15 cellular contexts compared by ENCODE assay signal in the genomic region with DNA sequence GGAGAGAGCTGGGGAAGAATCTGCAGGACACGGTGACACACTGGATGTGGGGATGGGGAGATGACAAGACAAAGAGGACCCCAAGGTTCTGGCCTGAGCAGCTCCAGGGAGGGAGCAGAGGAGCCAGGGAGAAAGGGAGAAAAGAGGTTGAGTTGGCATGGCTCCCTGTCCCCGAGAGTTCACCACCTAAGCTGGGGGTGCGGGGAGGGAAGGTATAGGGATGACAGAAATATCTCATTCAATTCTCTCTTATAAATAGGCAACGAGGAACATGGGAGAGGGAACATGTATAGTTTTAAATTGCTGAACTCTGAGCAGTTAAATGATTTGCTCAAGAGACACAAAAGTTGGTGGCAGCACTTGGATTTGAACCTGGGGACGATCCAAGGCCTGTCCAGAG.
A peak's percentile ranks its signal among the peaks of the same experiment; 100 is the strongest.
DNase-seq lines count a peak whose midpoint lies in the region; ATAC-seq and TF ChIP-seq lines count a peak whose summit lies in the region.
"Had no signal": no experiment of that assay in that cellular context is flagged by ENCODE, and none has a peak within 500 bp of the region (broad histone marks: within the 10 kb centered on the region; RNA-seq: fewer than 3 reads in every experiment).

No MANE protein-coding gene starts in this region.

- peaks cover 29% of the 10 kb centered on the region for H3K4me1 ChIP-seq in BLaER1
- no peaks in the 10 kb centered on the region for H3K4me1 ChIP-seq in lower lobe of right lung

- DNase-seq in head of caudate nucleus, result peak in 22 of 42 donors; percentile 20 to 69 (median 38)
- no peak for DNase-seq in neural crest cell (ENCODE audit: low read depth, low spot score)
- no peak for DNase-seq in 8988T
- no peak for DNase-seq in SK-N-DZ (ENCODE audit: low spot score)
- DNase-seq in lower lobe of right lung, result no peak
- DNase-seq: ACHN; CD4-positive, alpha-beta memory T cell; GF-D8; HCEC 1CT; HFFc6 had no signal

- H3K36me3 ChIP-seq in BLaER1 (no peaks in the 10 kb centered on the region), lower lobe of right lung (no peaks in the 10 kb centered on the region)

- H3K4me3 Mint-ChIP-seq in brain (peak overlapping the region in 3 of 5 experiments; percentile 25 to 60 (median 41)), neural crest cell (no peak overlapping the region)
- H3K4me3 Mint-ChIP-seq: CD4-positive, alpha-beta memory T cell; HFFc6 had no signal

- no peaks in the 10 kb centered on the region for H3K9me3 ChIP-seq in BLaER1
- H3K9me3 ChIP-seq in lower lobe of right lung, result no peaks in the 10 kb centered on the region

- peak overlapping the region; percentile 32 for H3K4me2 ChIP-seq in BLaER1

- peaks cover 0 to 6% (median 3%) of the 10 kb centered on the region in 5 experiments for H3K9me3 Mint-ChIP-seq in brain
- no peaks in the 10 kb centered on the region for H3K9me3 Mint-ChIP-seq in neural crest cell

- TF ChIP-seq CTCF in brain (conservative IDR thresholded peaks at IDR 0.05), result no peak
- TF ChIP-seq CTCF in neural crest cell (conservative IDR thresholded peaks at IDR 0.05), result no peak
- TF ChIP-seq CTCF in lower lobe of right lung (IDR thresholded peaks at IDR 0.05), result no peak

- H3K36me3 Mint-ChIP-seq in brain, result peaks cover 4% of the 10 kb centered on the region
- H3K36me3 Mint-ChIP-seq in neural crest cell (ENCODE audit: low read depth), result no peaks in the 10 kb centered on the region
- H3K36me3 Mint-ChIP-seq: CD4-positive, alpha-beta memory T cell had no signal

- H3K4me3 ChIP-seq in BLaER1 (no peak overlapping the region), lower lobe of right lung (no peak overlapping the region)

- H3K27me3 Mint-ChIP-seq in brain (peaks cover 12% of the 10 kb centered on the region), neural crest cell (ENCODE audit: low read depth) (peaks cover 6% of the 10 kb centered on the region)

- H4K20me1 ChIP-seq in BLaER1, result no peaks in the 10 kb centered on the region

- intact Hi-C loops in head of caudate nucleus (cut with DNase I), result no loop called here
- intact Hi-C loops in lower lobe of right lung (cut with DNase I), result no loop called here

- ATAC-seq in SK-N-SH treated with all-trans-retinoic acid at 6 μM for 48 hours, result no peak
- ATAC-seq in lower lobe of right lung, result no peak
- ATAC-seq: HepG2 had no signal

- no peak overlapping the region for H3K9ac ChIP-seq in BLaER1

- no peaks in the 10 kb centered on the region for H3K27me3 ChIP-seq in BLaER1
- no peaks in the 10 kb centered on the region for H3K27me3 ChIP-seq in lower lobe of right lung (ENCODE audit: low read depth)

- H3K4me1 Mint-ChIP-seq in brain (peaks cover 76% of the 10 kb centered on the region), neural crest cell (peaks cover 41% of the 10 kb centered on the region)

- H3K27ac ChIP-seq in BLaER1 (no peak overlapping the region), lower lobe of right lung (no peak overlapping the region)
- H3K27ac ChIP-seq: C4-2B had no signal

- H3K27ac Mint-ChIP-seq in brain, result peak overlapping the region; percentile 51 to 98 (median 92)
- peak overlapping the region; percentile 89 for H3K27ac Mint-ChIP-seq in neural crest cell (ENCODE audit: unreplicated experiment)
- H3K27ac Mint-ChIP-seq: HFFc6 had no signal

TF ChIP-seq in SK-N-SH treated with all-trans-retinoic acid at 6 μM for 48 hours, 23 proteins besides CTCF, POLR2A, EP300 and RAD21:
- TF ChIP-seq ARNTL (CRISPR knock-in tag; IDR thresholded peaks at IDR 0.05; ENCODE audit: borderline replicate concordance, low read depth), result no peak
- no peak for TF ChIP-seq CSDC2 (CRISPR knock-in tag; IDR thresholded peaks at IDR 0.05)
- TF ChIP-seq TSHZ2 (CRISPR knock-in tag; IDR thresholded peaks at IDR 0.05), result no peak
- no peak for TF ChIP-seq TOX (CRISPR knock-in tag; IDR thresholded peaks at IDR 0.05; ENCODE audit: borderline replicate concordance)
- no peak for TF ChIP-seq SNAI2 (CRISPR knock-in tag; IDR thresholded peaks at IDR 0.05)
- TF ChIP-seq RARB (CRISPR knock-in tag; IDR thresholded peaks at IDR 0.05), result no peak
- no peak for TF ChIP-seq CREB5 (CRISPR knock-in tag; IDR thresholded peaks at IDR 0.05; ENCODE audit: low read depth)
- TF ChIP-seq ZFP3 (CRISPR knock-in tag; IDR thresholded peaks at IDR 0.05), result no peak
- TF ChIP-seq, protein P1, sequence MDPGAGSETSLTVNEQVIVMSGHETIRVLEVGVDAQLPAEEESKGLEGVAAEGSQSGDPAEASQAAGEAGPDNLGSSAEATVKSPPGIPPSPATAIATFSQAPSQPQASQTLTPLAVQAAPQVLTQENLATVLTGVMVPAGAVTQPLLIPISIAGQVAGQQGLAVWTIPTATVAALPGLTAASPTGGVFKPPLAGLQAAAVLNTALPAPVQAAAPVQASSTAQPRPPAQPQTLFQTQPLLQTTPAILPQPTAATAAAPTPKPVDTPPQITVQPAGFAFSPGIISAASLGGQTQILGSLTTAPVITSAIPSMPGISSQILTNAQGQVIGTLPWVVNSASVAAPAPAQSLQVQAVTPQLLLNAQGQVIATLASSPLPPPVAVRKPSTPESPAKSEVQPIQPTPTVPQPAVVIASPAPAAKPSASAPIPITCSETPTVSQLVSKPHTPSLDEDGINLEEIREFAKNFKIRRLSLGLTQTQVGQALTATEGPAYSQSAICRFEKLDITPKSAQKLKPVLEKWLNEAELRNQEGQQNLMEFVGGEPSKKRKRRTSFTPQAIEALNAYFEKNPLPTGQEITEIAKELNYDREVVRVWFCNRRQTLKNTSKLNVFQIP (CRISPR knock-in tag; IDR thresholded peaks at IDR 0.05; ENCODE audit: borderline replicate concordance, low read depth), result no peak
- TF ChIP-seq ZNF8 (CRISPR knock-in tag; IDR thresholded peaks at IDR 0.05), result no peak
- no peak for TF ChIP-seq ISL1 (CRISPR knock-in tag; IDR thresholded peaks at IDR 0.05)
TF ChIP-seq in SK-N-SH treated with all-trans-retinoic acid at 6 μM for 48 hours: peak in this region for 0.

Comparison
In these comparisons a context has a peak if more than half of its experiments do, and no peak if none do; other contexts are left out.
1. DNase-seq: peak in head of caudate nucleus (22 of 42); none in neural crest cell (single experiment), 8988T (single experiment), SK-N-DZ (single experiment) and lower lobe of right lung (single experiment).